ENCODE assay signal across 2 cellular contexts in genomic region chr1:112665857-112666256, GRCh38.
TF ChIP-seq lines count a peak whose summit lies in the region.

No MANE protein-coding gene starts in this region.

TF ChIP-seq in WTC11, 78 proteins besides CTCF, POLR2A, EP300 and RAD21:
- TF ChIP-seq NFYB (CRISPR knock-in tag; conservative IDR thresholded peaks at IDR 0.05; ENCODE audit: low read depth) (no peak), ZNF317 (CRISPR knock-in tag; IDR thresholded peaks at IDR 0.05; ENCODE audit: borderline replicate concordance, low read depth) (no peak), ZBTB21 (CRISPR knock-in tag; IDR thresholded peaks at IDR 0.05; ENCODE audit: borderline replicate concordance) (no peak), SMAD3 (CRISPR knock-in tag; IDR thresholded peaks at IDR 0.05; ENCODE audit: borderline replicate concordance) (no peak), ZNF121 (CRISPR knock-in tag; IDR thresholded peaks at IDR 0.05) (peak; percentile 70; the same call in 1 of the 2 replicates)
- TF ChIP-seq, protein P1, sequence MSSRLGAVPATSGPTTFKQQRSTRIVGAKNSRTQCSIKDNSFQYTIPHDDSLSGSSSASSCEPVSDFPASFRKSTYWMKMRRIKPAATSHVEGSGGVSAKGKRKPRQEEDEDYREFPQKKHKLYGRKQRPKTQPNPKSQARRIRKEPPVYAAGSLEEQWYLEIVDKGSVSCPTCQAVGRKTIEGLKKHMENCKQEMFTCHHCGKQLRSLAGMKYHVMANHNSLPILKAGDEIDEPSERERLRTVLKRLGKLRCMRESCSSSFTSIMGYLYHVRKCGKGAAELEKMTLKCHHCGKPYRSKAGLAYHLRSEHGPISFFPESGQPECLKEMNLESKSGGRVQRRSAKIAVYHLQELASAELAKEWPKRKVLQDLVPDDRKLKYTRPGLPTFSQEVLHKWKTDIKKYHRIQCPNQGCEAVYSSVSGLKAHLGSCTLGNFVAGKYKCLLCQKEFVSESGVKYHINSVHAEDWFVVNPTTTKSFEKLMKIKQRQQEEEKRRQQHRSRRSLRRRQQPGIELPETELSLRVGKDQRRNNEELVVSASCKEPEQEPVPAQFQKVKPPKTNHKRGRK (CRISPR knock-in tag; IDR thresholded peaks at IDR 0.05; ENCODE audit: borderline replicate concordance) = no peak

TF ChIP-seq in K562, 482 proteins besides CTCF, POLR2A, EP300 and RAD21:
- no peak for TF ChIP-seq HIVEP1 (CRISPR knock-in tag; IDR thresholded peaks at IDR 0.05)
- no peak for TF ChIP-seq DEAF1 (CRISPR knock-in tag; IDR thresholded peaks at IDR 0.05)
- TF ChIP-seq ZNF121 (CRISPR knock-in tag; conservative IDR thresholded peaks at IDR 0.05) = 0 out of 2 replicates have a peak, but pooled peaks have one; percentile 29
- peak; percentile 52 for TF ChIP-seq RBM25 (IDR thresholded peaks at IDR 0.05; ENCODE audit: low read depth, low read length, severe bottlenecking)
- no peak for TF ChIP-seq WHSC1 (IDR thresholded peaks at IDR 0.05; ENCODE audit: low read length)
